Comparison of ENCODE assay signal across 1 cellular context in the genomic region with DNA sequence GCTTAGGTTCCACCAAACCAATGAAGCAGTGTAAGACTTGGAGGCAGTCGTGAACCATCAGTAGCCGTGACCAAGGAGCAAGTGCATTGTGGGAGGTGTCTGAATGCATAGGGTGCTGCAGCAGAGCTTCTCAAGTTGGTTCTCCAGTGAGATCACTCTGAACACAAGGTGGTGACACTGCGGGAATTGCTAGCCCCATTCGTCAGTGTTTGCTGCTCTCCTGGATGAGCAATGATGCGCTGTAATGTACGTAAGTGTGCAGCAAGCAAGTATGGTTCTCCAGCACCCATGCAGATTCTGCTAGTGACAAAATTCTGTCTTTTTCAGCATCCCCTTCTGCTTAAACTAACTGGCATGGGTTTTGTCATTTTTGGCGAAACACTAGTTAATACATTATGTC.
TF ChIP-seq lines count a peak whose summit lies in the region.

No MANE protein-coding gene starts in this region.

TF ChIP-seq in H1, 55 proteins besides CTCF, POLR2A, EP300 and RAD21:
- TF ChIP-seq MAFK (IDR thresholded peaks at IDR 0.05; ENCODE audit: low read depth, low read length) (no peak), GABPA (IDR thresholded peaks at IDR 0.05; ENCODE audit: borderline replicate concordance, insufficient read depth, low read length) (no peak), TCF12 (IDR thresholded peaks at IDR 0.05; ENCODE audit: low read depth, low read length) (no peak), TAF1 (IDR thresholded peaks at IDR 0.05; ENCODE audit: low read depth, low read length) (no peak), JUN (IDR thresholded peaks at IDR 0.05; ENCODE audit: low read depth, low read length) (no peak), TBP (IDR thresholded peaks at IDR 0.05; ENCODE audit: low read depth, low read length) (no peak), HDAC2 (IDR thresholded peaks at IDR 0.05; ENCODE audit: borderline replicate concordance in 1 of 2, low read depth in 2 of 2, low read length in 2 of 2) (no peak)
- TF ChIP-seq, protein P1, sequence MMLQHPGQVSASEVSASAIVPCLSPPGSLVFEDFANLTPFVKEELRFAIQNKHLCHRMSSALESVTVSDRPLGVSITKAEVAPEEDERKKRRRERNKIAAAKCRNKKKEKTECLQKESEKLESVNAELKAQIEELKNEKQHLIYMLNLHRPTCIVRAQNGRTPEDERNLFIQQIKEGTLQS (IDR thresholded peaks at IDR 0.05; ENCODE audit: insufficient read depth, low read depth, low read length) = no peak
